ENCODE assay signal across 28 cellular contexts in the genomic region with DNA sequence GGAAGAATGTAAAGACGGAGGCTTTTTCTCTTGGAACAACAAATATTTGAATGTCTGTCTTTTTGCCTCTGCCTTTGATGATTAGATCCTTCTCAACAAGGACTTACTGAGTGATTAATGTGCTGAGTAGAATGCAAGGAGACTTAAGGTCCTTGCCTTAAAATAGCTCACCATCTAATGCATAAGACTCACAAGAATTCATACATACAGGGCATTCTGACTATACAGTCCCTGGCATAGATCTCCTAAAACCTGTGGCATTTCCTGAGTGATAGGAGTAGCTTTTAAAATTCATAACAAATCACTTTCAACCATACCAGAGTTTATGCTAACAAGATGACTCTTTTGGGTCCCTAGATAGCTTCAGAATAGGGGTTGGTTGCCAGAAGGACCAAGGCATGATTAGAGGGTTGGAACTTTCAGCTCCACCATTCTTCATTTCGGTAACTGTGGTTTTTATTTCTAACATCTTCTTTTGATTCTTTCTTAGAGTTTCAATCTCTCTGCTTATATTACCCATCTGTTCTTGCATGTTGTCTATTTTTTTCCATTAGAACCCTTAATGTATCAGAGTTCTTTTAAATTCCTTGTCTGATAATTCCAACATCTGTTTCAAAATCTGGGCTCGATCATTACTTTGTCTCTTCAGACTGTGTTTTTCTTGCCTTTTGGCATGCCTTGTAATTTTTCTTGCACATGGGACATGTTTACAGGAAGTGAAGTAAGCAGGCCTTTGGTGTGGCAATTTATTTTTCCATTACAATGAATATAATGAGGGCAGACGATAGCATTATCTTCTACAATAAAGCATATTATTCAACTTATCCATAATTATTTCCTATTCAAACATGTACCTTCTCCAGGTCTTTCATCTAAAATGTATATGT. TPM values are rescaled to one million over a fixed set of nuclear protein-coding genes. Genes with fewer than 3 reads are reported as not detected.
A peak's percentile ranks its signal among the peaks of the same experiment; 100 is the strongest.
DNase-seq lines count a peak whose midpoint lies in the region; ATAC-seq and TF ChIP-seq lines count a peak whose summit lies in the region.
"Had no signal": no experiment of that assay in that cellular context is flagged by ENCODE, and none has a peak within 500 bp of the region (broad histone marks: within the 10 kb centered on the region; RNA-seq: fewer than 3 reads in every experiment).

No MANE protein-coding gene starts in this region.

- no peaks in the 10 kb centered on the region for H3K9me3 Mint-ChIP-seq in activated naive CD4-positive, alpha-beta T cell treated with anti-CD3 and anti-CD28 coated beads for 36 hours
- H3K9me3 Mint-ChIP-seq: activated CD4-positive, alpha-beta memory T cell treated with anti-CD3 and anti-CD28 coated beads for 36 hours; activated T-cell treated with anti-CD3 and anti-CD28 coated beads, Interleukin-2, amount 50 U/mL, for 24 hours; brain; naive thymus-derived CD8-positive, alpha-beta T cell had no signal

- no peak overlapping the region for H3K4me3 Mint-ChIP-seq in activated naive CD4-positive, alpha-beta T cell treated with anti-CD3 and anti-CD28 coated beads for 36 hours
- H3K4me3 Mint-ChIP-seq: activated CD4-positive, alpha-beta memory T cell treated with anti-CD3 and anti-CD28 coated beads for 36 hours; activated T-cell treated with anti-CD3 and anti-CD28 coated beads, Interleukin-2, amount 50 U/mL, for 24 hours; brain; CD4-positive, CD25-positive, alpha-beta regulatory T cell; dendritic cell treated with granulocyte-macrophage colony-stimulating factor and Interleukin-4, amounts not matched to agents 40 ng/mL and 50 ng/mL, for 4 days; IgD-negative memory B cell; naive thymus-derived CD8-positive, alpha-beta T cell; stimulated activated memory B cell treated with anti-CD40 and anti-IgM and Interleukin-4, amounts not matched to agents 10 μg/mL and 1 μg/mL and 100 μg/mL, for 72 hours had no signal

- no peaks in the 10 kb centered on the region for H3K4me1 Mint-ChIP-seq in activated naive CD4-positive, alpha-beta T cell treated with anti-CD3 and anti-CD28 coated beads for 36 hours (ENCODE audit: low read depth)
- H3K4me1 Mint-ChIP-seq: CD4-positive, CD25-positive, alpha-beta regulatory T cell; IgD-negative memory B cell; naive thymus-derived CD8-positive, alpha-beta T cell; stimulated activated memory B cell treated with anti-CD40 and anti-IgM and Interleukin-4, amounts not matched to agents 10 μg/mL and 1 μg/mL and 100 μg/mL, for 72 hours had no signal

- H3K27me3 ChIP-seq in right atrium auricular region (no peaks in the 10 kb centered on the region), esophagus squamous epithelium (no peaks in the 10 kb centered on the region), aorta (ENCODE audit: control insufficient read depth in 1 of 2, insufficient read depth in 2 of 2, low read length in 1 of 2) (no peaks in the 10 kb centered on the region)
- H3K27me3 ChIP-seq: tibial artery had no signal

- ATAC-seq in Right ventricle myocardium superior (ENCODE audit: poor library complexity): peak; percentile 57
- peak; percentile 57 for ATAC-seq in aorta (ENCODE audit: low FRiP score)
- ATAC-seq: naive thymus-derived CD8-positive, alpha-beta T cell; stimulated activated memory B cell treated with anti-CD40 and anti-IgM and Interleukin-4, amounts not matched to agents 10 μg/mL and 1 μg/mL and 100 μg/mL, for 72 hours had no signal

- no peaks in the 10 kb centered on the region for H3K36me3 Mint-ChIP-seq in activated naive CD4-positive, alpha-beta T cell treated with anti-CD3 and anti-CD28 coated beads for 36 hours (ENCODE audit: low read depth)
- H3K36me3 Mint-ChIP-seq: activated CD4-positive, alpha-beta memory T cell treated with anti-CD3 and anti-CD28 coated beads for 36 hours; brain; CD4-positive, CD25-positive, alpha-beta regulatory T cell; IgD-negative memory B cell; naive thymus-derived CD8-positive, alpha-beta T cell; stimulated activated memory B cell treated with anti-CD40 and anti-IgM and Interleukin-4, amounts not matched to agents 10 μg/mL and 1 μg/mL and 100 μg/mL, for 72 hours had no signal

- H3K4me1 ChIP-seq in right atrium auricular region (peaks cover 0 to 34% of the 10 kb centered on the region in 2 donors), esophagus squamous epithelium (peaks cover 0 to 8% (median 6%) of the 10 kb centered on the region in 3 donors), aorta (ENCODE audit: control insufficient read depth in 1 of 2, insufficient read depth in 2 of 2, low read length in 2 of 2) (no peaks in the 10 kb centered on the region)
- H3K4me1 ChIP-seq: tibial artery had no signal

- CTCF ChIA-PET in activated naive CD4-positive, alpha-beta T cell treated with anti-CD3 and anti-CD28 coated beads for 36 hours (lab: Charles Lee): no interaction called here

- intact Hi-C loops in Right ventricle myocardium superior (cut with DNase I): no loop called here
- intact Hi-C loops in esophagus squamous epithelium (cut with DNase I): no loop called here
- intact Hi-C loops in aorta (cut with DNase I): no loop called here
- intact Hi-C loops in activated naive CD4-positive, alpha-beta T cell treated with anti-CD3 and anti-CD28 coated beads for 36 hours (cut with micrococcal nuclease): no loop called here

- H3K27me3 Mint-ChIP-seq in activated naive CD4-positive, alpha-beta T cell treated with anti-CD3 and anti-CD28 coated beads for 36 hours (ENCODE audit: low read depth): no peaks in the 10 kb centered on the region
- H3K27me3 Mint-ChIP-seq: activated CD4-positive, alpha-beta memory T cell treated with anti-CD3 and anti-CD28 coated beads for 36 hours; activated T-cell treated with anti-CD3 and anti-CD28 coated beads, Interleukin-2, amount 50 U/mL, for 24 hours; brain; CD4-positive, CD25-positive, alpha-beta regulatory T cell; dendritic cell treated with granulocyte-macrophage colony-stimulating factor and Interleukin-4, amounts not matched to agents 40 ng/mL and 50 ng/mL, for 4 days; IgD-negative memory B cell; stimulated activated memory B cell treated with anti-CD40 and anti-IgM and Interleukin-4, amounts not matched to agents 10 μg/mL and 1 μg/mL and 100 μg/mL, for 72 hours had no signal

- no peak overlapping the region for H3K27ac Mint-ChIP-seq in activated naive CD4-positive, alpha-beta T cell treated with anti-CD3 and anti-CD28 coated beads for 36 hours
- H3K27ac Mint-ChIP-seq: activated CD4-positive, alpha-beta memory T cell treated with anti-CD3 and anti-CD28 coated beads for 36 hours; activated T-cell treated with anti-CD3 and anti-CD28 coated beads, Interleukin-2, amount 50 U/mL, for 24 hours; CD4-positive, CD25-positive, alpha-beta regulatory T cell; dendritic cell treated with granulocyte-macrophage colony-stimulating factor and Interleukin-4, amounts not matched to agents 40 ng/mL and 50 ng/mL, for 4 days; IgD-negative memory B cell; naive thymus-derived CD8-positive, alpha-beta T cell; stimulated activated memory B cell treated with anti-CD40 and anti-IgM and Interleukin-4, amounts not matched to agents 10 μg/mL and 1 μg/mL and 100 μg/mL, for 72 hours had no signal

- 45 to 67% methylated on average over 4 of the region's 4 CpGs for WGBS in esophagus squamous epithelium, 2 donors
- 47 to 59% methylated on average over 4 of the region's 4 CpGs for WGBS in aorta, 2 donors

- peak overlapping the region in 1 of 2 donors; percentile 58 for H3K27ac ChIP-seq in right atrium auricular region
- peak overlapping the region in 3 of 4 donors; percentile 0 to 40 (median 36) for H3K27ac ChIP-seq in esophagus squamous epithelium
- H3K27ac ChIP-seq in aorta (ENCODE audit: low read depth in 1 of 2, low read length in 2 of 2): no peak overlapping the region
- H3K27ac ChIP-seq: epithelial cell of prostate, tibial artery, VCaP had no signal

- DNase-seq in Right ventricle myocardium superior: no peak
- DNase-seq in right atrium auricular region (ENCODE audit: low spot score): no peak
- DNase-seq in esophagus squamous epithelium (lab: John Stamatoyannopoulos, UW): no peak
- DNase-seq in iris pigment epithelial cell (ENCODE audit: low read depth): peak; percentile 58
- no peak for DNase-seq in aorta
- DNase-seq in NCI-H2029 treated with DMSO at 0.1 percent for 48 hours (lab: John Stamatoyannopoulos, UW): no peak
- DNase-seq in activated naive CD4-positive, alpha-beta T cell treated with anti-CD3 and anti-CD28 coated beads for 36 hours: no peak
- no peak for DNase-seq in NCI-H748 (lab: John Stamatoyannopoulos, UW; ENCODE audit: unreplicated experiment)
- DNase-seq: activated CD4-positive, alpha-beta memory T cell treated with anti-CD3 and anti-CD28 coated beads for 36 hours; activated naive CD4-positive, alpha-beta T cell treated with anti-CD3 and anti-CD28 coated beads, Interleukin-2, amount 50 U/mL, for 16 hours; activated T-cell treated with anti-CD3 and anti-CD28 coated beads, Interleukin-2, amount 50 U/mL, for 24 hours; CD4-positive, CD25-positive, alpha-beta regulatory T cell; DMS153; hippocampal formation; kidney; naive thymus-derived CD8-positive, alpha-beta T cell; NCI-H2081 treated with DMSO at 0.1 percent for 48 hours; NCI-H526; posterior cingulate gyrus; SIG-M5; tibial artery had no signal

- H3K4me3 ChIP-seq in right atrium auricular region (no peak overlapping the region), esophagus squamous epithelium (no peak overlapping the region), aorta (ENCODE audit: low read length in 2 of 2) (no peak overlapping the region)
- H3K4me3 ChIP-seq: tibial artery had no signal

- no peaks in the 10 kb centered on the region for H3K9me3 ChIP-seq in right atrium auricular region
- no peaks in the 10 kb centered on the region for H3K9me3 ChIP-seq in esophagus squamous epithelium
- H3K9me3 ChIP-seq in aorta (ENCODE audit: control insufficient read depth, low read length): no peaks in the 10 kb centered on the region
- H3K9me3 ChIP-seq: tibial artery had no signal

- TF ChIP-seq POLR2A in esophagus squamous epithelium (IDR thresholded peaks at IDR 0.05): no peak

- H3K36me3 ChIP-seq in right atrium auricular region: no peaks in the 10 kb centered on the region
- no peaks in the 10 kb centered on the region for H3K36me3 ChIP-seq in esophagus squamous epithelium
- H3K36me3 ChIP-seq in aorta (ENCODE audit: control insufficient read depth in 1 of 2, insufficient read depth in 2 of 2, low read length in 1 of 2): no peaks in the 10 kb centered on the region
- H3K36me3 ChIP-seq: tibial artery had no signal

- TF ChIP-seq CTCF in right atrium auricular region (IDR thresholded peaks at IDR 0.05): no peak
- TF ChIP-seq CTCF in esophagus squamous epithelium (IDR thresholded peaks at IDR 0.05): no peak

RNA-seq across cellular contexts. Expression of a gene that starts 48.6 kb away (rescaled TPM):
- 39.8 TPM for total RNA-seq in Right ventricle myocardium superior
- 10 to 100 TPM; 13.5 to 20.2 TPM for total RNA-seq in right atrium auricular region
- total RNA-seq in esophagus squamous epithelium: 1 to 10 TPM; 1.2 to 9.7 (median 2.8) TPM
- total RNA-seq in aorta: 1 to 10 TPM; 1.8 to 2.8 TPM
- polyA plus RNA-seq in aorta: 10 to 100 TPM in 1 of 2 donors, under 1 TPM in 1; 0.05 to 10.5 TPM
- total RNA-seq in activated naive CD4-positive, alpha-beta T cell treated with anti-CD3 and anti-CD28 coated beads for 36 hours: not detected
- total RNA-seq: activated CD4-positive, alpha-beta memory T cell treated with anti-CD3 and anti-CD28 coated beads for 36 hours; CD4-positive, CD25-positive, alpha-beta regulatory T cell; naive thymus-derived CD8-positive, alpha-beta T cell; T-helper 1 cell treated with Interleukin-12 subunit alpha and Interleukin-12 subunit beta and Interleukin-4 antibody, amounts not matched to agents 30 ng/mL and 1 ng/mL, for 36 hours had no signal
- polyA plus RNA-seq: CD4-positive, CD25-positive, alpha-beta regulatory T cell; IgD-negative memory B cell had no signal

Comparison
In these comparisons a context has a peak if more than half of its experiments do, and no peak if none do; other contexts are left out.
1. H3K27ac ChIP-seq: peak in esophagus squamous epithelium (3 of 4); none in aorta (0 of 2).